Comparison of ENCODE assay signal across 1 cellular context in the genomic region with DNA sequence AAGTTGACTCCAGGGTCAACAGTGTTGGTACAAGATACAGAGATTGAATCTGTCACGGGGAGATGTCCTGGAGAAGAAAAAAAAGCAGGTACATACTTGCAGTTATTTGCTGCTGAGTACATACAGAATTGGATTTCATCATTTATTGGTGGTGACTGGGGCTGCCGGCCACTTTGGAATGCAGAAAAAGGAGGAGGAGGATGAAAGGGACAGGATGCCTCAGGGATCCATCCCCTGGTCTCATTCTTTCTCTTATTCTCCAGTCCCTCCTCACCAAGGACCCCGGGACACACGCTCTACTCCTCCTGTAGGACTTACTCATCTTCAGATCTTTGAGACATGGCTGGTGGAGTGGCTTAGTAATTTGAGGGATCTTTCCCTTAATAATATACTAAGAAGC.
TF ChIP-seq lines count a peak whose summit lies in the region.

No MANE protein-coding gene starts in this region.

TF ChIP-seq in GM23338, 12 proteins besides CTCF, POLR2A, EP300 and RAD21 (continued from another document):
- TF ChIP-seq, protein P1, sequence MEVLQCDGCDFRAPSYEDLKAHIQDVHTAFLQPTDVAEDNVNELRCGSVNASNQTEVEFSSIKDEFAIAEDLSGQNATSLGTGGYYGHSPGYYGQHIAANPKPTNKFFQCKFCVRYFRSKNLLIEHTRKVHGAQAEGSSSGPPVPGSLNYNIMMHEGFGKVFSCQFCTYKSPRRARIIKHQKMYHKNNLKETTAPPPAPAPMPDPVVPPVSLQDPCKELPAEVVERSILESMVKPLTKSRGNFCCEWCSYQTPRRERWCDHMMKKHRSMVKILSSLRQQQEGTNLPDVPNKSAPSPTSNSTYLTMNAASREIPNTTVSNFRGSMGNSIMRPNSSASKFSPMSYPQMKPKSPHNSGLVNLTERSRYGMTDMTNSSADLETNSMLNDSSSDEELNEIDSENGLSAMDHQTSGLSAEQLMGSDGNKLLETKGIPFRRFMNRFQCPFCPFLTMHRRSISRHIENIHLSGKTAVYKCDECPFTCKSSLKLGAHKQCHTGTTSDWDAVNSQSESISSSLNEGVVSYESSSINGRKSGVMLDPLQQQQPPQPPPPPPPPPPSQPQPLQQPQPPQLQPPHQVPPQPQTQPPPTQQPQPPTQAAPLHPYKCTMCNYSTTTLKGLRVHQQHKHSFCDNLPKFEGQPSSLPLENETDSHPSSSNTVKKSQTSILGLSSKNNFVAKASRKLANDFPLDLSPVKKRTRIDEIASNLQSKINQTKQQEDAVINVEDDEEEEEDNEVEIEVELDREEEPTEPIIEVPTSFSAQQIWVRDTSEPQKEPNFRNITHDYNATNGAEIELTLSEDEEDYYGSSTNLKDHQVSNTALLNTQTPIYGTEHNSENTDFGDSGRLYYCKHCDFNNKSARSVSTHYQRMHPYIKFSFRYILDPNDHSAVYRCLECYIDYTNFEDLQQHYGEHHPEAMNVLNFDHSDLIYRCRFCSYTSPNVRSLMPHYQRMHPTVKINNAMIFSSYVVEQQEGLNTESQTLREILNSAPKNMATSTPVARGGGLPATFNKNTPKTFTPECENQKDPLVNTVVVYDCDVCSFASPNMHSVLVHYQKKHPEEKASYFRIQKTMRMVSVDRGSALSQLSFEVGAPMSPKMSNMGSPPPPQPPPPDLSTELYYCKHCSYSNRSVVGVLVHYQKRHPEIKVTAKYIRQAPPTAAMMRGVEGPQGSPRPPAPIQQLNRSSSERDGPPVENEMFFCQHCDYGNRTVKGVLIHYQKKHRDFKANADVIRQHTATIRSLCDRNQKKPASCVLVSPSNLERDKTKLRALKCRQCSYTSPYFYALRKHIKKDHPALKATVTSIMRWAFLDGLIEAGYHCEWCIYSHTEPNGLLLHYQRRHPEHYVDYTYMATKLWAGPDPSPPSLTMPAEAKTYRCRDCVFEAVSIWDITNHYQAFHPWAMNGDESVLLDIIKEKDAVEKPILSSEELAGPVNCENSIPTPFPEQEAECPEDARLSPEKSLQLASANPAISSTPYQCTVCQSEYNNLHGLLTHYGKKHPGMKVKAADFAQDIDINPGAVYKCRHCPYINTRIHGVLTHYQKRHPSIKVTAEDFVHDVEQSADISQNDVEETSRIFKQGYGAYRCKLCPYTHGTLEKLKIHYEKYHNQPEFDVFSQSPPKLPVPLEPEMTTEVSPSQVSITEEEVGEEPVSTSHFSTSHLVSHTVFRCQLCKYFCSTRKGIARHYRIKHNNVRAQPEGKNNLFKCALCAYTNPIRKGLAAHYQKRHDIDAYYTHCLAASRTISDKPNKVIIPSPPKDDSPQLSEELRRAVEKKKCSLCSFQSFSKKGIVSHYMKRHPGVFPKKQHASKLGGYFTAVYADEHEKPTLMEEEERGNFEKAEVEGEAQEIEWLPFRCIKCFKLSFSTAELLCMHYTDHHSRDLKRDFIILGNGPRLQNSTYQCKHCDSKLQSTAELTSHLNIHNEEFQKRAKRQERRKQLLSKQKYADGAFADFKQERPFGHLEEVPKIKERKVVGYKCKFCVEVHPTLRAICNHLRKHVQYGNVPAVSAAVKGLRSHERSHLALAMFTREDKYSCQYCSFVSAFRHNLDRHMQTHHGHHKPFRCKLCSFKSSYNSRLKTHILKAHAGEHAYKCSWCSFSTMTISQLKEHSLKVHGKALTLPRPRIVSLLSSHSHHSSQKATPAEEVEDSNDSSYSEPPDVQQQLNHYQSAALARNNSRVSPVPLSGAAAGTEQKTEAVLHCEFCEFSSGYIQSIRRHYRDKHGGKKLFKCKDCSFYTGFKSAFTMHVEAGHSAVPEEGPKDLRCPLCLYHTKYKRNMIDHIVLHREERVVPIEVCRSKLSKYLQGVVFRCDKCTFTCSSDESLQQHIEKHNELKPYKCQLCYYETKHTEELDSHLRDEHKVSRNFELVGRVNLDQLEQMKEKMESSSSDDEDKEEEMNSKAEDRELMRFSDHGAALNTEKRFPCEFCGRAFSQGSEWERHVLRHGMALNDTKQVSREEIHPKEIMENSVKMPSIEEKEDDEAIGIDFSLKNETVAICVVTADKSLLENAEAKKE (CRISPR knock-in tag; IDR thresholded peaks at IDR 0.05) = no peak
- no peak for TF ChIP-seq JUNB (IDR thresholded peaks at IDR 0.05; ENCODE audit: unreplicated experiment)
